ENCODE assay signal across 8 cellular contexts in the genomic region with DNA sequence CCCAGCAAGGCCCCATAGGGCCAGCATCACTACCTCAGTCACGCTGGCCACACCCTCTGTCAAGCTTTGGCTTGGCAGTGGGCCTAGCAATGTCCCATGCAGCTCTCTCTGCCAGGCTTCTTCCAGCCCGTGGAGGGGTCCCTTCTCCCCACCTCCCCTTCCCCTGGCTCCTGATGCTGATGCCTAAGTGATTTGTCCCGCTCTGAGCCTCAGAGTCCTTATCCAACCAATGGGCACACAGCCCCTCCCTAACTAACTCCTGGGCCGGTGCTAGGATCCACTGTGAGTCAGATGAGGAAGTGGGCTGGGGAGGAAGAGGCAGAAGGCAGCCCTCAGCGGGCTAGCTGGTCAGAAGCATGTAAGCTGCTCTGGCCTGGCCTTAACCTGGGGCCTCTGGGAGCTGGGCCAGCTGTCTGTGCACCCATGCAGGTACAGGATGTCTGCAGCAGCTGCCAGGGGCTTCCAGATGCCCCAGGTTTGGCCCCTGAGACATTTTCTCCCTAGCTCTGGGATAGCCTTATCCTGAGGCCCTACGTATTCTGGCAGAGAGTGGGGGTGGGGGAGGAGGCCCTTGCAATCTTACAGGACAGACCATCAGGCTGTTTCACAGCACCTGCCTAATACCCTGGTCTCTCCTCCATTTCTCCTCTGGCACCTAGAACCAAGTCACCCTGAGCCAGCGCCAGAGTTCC. TPM values are rescaled to one million over a fixed set of nuclear protein-coding genes. Genes with fewer than 3 reads are reported as not detected.
A peak's percentile ranks its signal among the peaks of the same experiment; 100 is the strongest.
DNase-seq lines count a peak whose midpoint lies in the region; ATAC-seq and TF ChIP-seq lines count a peak whose summit lies in the region.

No MANE protein-coding gene starts in this region.

- H3K27me3 ChIP-seq in SK-N-SH (ENCODE audit: insufficient read depth), result no peaks in the 10 kb centered on the region
- no peaks in the 10 kb centered on the region for H3K27me3 ChIP-seq in mononuclear cell (ENCODE audit: insufficient read depth, low read length)
- no peaks in the 10 kb centered on the region for H3K27me3 ChIP-seq in uterus

- peak overlapping the region; percentile 80 for H3K27ac Mint-ChIP-seq in endothelial cell (ENCODE audit: unreplicated experiment)

- peak overlapping the region; percentile 56; the same call in 1 of the 2 replicates for H2AFZ ChIP-seq in SK-N-SH (ENCODE audit: low read depth)

- TF ChIP-seq EP300 in SK-N-SH (IDR thresholded peaks at IDR 0.05; ENCODE audit: borderline replicate concordance in 1 of 2, low read depth in 1 of 2, low read length in 1 of 2), result no peak

- H3K27ac ChIP-seq in SK-N-SH (ENCODE audit: low read depth in 2 of 2, low read length in 1 of 2) (peak overlapping the region; percentile 83 to 84), uterus (peak overlapping the region; percentile 98 to 99)

- 22% methylated on average over 4 of the region's 7 CpGs for WGBS in SK-N-SH (ENCODE audit: low lambda C conversion rate)

- peaks cover 22% of the 10 kb centered on the region for H3K27me3 Mint-ChIP-seq in endothelial cell (ENCODE audit: unreplicated experiment)

- H3K4me1 ChIP-seq in SK-N-SH (ENCODE audit: control insufficient read depth in 1 of 2, insufficient read depth in 2 of 2, low read depth in 1 of 2, low read length in 1 of 2) (peaks cover 24 to 42% of the 10 kb centered on the region in 2 experiments), mononuclear cell (ENCODE audit: insufficient read depth, low read length) (peaks cover 50% of the 10 kb centered on the region), uterus (peaks cover 3 to 21% of the 10 kb centered on the region in 2 donors)

- ATAC-seq in GM18511 (IDR thresholded peaks at IDR 0.05; ENCODE audit: unreplicated experiment) (peak; percentile 82), HG03196 (IDR thresholded peaks at IDR 0.05; ENCODE audit: unreplicated experiment) (peak; percentile 54)

- peaks cover 12% of the 10 kb centered on the region for H3K36me3 Mint-ChIP-seq in endothelial cell (ENCODE audit: low read depth, unreplicated experiment)

- TF ChIP-seq POLR2A in uterus (IDR thresholded peaks at IDR 0.05), result peak; percentile 54 to 65

- TF ChIP-seq CTCF in AG09309 (IDR thresholded peaks at IDR 0.05; ENCODE audit: control insufficient read depth, insufficient read depth, low read depth, low read length, missing control alignments) (no peak), SK-N-SH (IDR thresholded peaks at IDR 0.05) (no peak), endothelial cell (IDR thresholded peaks at IDR 0.05; ENCODE audit: unreplicated experiment) (no peak), uterus (IDR thresholded peaks at IDR 0.05) (peak in 1 of 4 experiments; percentile 11)

- peaks cover 8% of the 10 kb centered on the region; the same call in 1 of the 2 replicates for H4K20me1 ChIP-seq in SK-N-SH (ENCODE audit: insufficient read depth)

- H3K9ac ChIP-seq in SK-N-SH, result peak overlapping the region; percentile 85; the same call in 1 of the 2 replicates

- H3K36me3 ChIP-seq in SK-N-SH (replicated peaks in 1 of 2; ENCODE audit: control insufficient read depth in 1 of 2, insufficient read depth in 2 of 2, low read length in 1 of 2), result peaks cover 9 to 18% of the 10 kb centered on the region in 2 experiments
- H3K36me3 ChIP-seq in uterus, result no peaks in the 10 kb centered on the region

- H3K9me2 ChIP-seq in SK-N-SH, result no peaks in the 10 kb centered on the region

- H3K9me3 ChIP-seq in SK-N-SH (no peaks in the 10 kb centered on the region), mononuclear cell (ENCODE audit: low read depth, low read length) (no peaks in the 10 kb centered on the region), uterus (no peaks in the 10 kb centered on the region)

- peaks cover 29% of the 10 kb centered on the region for H3K4me1 Mint-ChIP-seq in endothelial cell (ENCODE audit: unreplicated experiment)

- H3K9me3 Mint-ChIP-seq in endothelial cell (ENCODE audit: unreplicated experiment), result no peaks in the 10 kb centered on the region

- H3K79me2 ChIP-seq in SK-N-SH (ENCODE audit: insufficient read depth), result peaks cover 60% of the 10 kb centered on the region

- POLR2A ChIA-PET in SK-N-SH (lab: Yijun Ruan, JAX), result interaction anchor here (1.5 kb wide), 1 partner anchor 52 kb away, joined by 3 read pairs; the partner anchor contains the start of gene NKTR

- H3K4me3 Mint-ChIP-seq in endothelial cell (ENCODE audit: unreplicated experiment), result peak overlapping the region; percentile 89

- TF ChIP-seq RAD21 in SK-N-SH (IDR thresholded peaks at IDR 0.05; ENCODE audit: low read length), result no peak

- CTCF ChIA-PET in SK-N-SH (lab: Yijun Ruan, JAX), result interaction anchor here (0.7 to 2.7 kb wide), 7 partner anchors 16 to 179 kb away, joined by 3 to 12 read pairs (median 4); partner anchors contain the start of gene SEC22C

- DNase-seq in AG09309 (ENCODE audit: low read depth), result no peak
- DNase-seq in SK-N-SH, result peak; percentile 27
- DNase-seq in endothelial cell (ENCODE audit: low spot score), result no peak
- peak; percentile 63 to 67 for DNase-seq in uterus
- DNase-seq in activated gamma-delta T cell (lab: John Stamatoyannopoulos, UW), result no peak

- H3K4me2 ChIP-seq in SK-N-SH, result peak overlapping the region; percentile 79

- peak overlapping the region; percentile 89 for H3K4me3 ChIP-seq in AG09309 (ENCODE audit: control insufficient read depth, low read depth, low read length)
- H3K4me3 ChIP-seq in SK-N-SH (ENCODE audit: low read depth in 2 of 2, low read length in 1 of 2), result peak overlapping the region; percentile 79 to 91
- peak overlapping the region; percentile 56 for H3K4me3 ChIP-seq in mononuclear cell (ENCODE audit: low read length)
- H3K4me3 ChIP-seq in uterus, result peak overlapping the region; percentile 87 to 88

- intact Hi-C loops in uterus (cut with DNase I; ENCODE audit: low total_unique reads), result loop anchor here (10.0 kb wide), 1 partner anchor 48 kb away; the partner anchor contains the start of gene NKTR

- H3F3A ChIP-seq in SK-N-SH (replicated peaks; ENCODE audit: insufficient read depth), result peaks cover 31% of the 10 kb centered on the region

TF ChIP-seq in SK-N-SH, 30 proteins besides CTCF, POLR2A, EP300 and RAD21 (continues in another document):
- TF ChIP-seq USF1 (IDR thresholded peaks at IDR 0.05; ENCODE audit: borderline replicate concordance, low read depth) (no peak), POLR2AphosphoS5 (IDR thresholded peaks at IDR 0.05; ENCODE audit: low read depth, low read length) (peak; percentile 92), ELF1 (IDR thresholded peaks at IDR 0.05) (peak; percentile 87), TAF1 (IDR thresholded peaks at IDR 0.05; ENCODE audit: borderline replicate concordance, low read depth, low read length) (peak; percentile 67; the same call in 1 of the 2 replicates), CHD2 (IDR thresholded peaks at IDR 0.05; ENCODE audit: low read length, partially characterized antibody) (no peak), JUND (IDR thresholded peaks at IDR 0.05) (peak; percentile 51), MEF2A (IDR thresholded peaks at IDR 0.05; ENCODE audit: borderline replicate concordance, low read depth) (no peak), SIN3A (IDR thresholded peaks at IDR 0.05; ENCODE audit: borderline replicate concordance, low read depth, low read length) (peak; percentile 23; the same call in 1 of the 2 replicates), ZBTB33 (IDR thresholded peaks at IDR 0.05; ENCODE audit: borderline replicate concordance, low read depth) (no peak), FOXJ3 (CRISPR knock-in tag; IDR thresholded peaks at IDR 0.05) (no peak), GABPA (IDR thresholded peaks at IDR 0.05; ENCODE audit: low read depth) (no peak)

RNA-seq across cellular contexts. Expression of gene ZBTB47, which starts 0.7 kb away (rescaled TPM):
- 9.9 and 13.0 TPM in 2 replicates for polyA plus RNA-seq in SK-N-SH (2012; rRNA removed)
- 4.3 and 7.4 TPM in 2 replicates for polyA plus RNA-seq in SK-N-SH (2012; cell fraction: cytosol; rRNA removed)
- polyA plus RNA-seq in SK-N-SH (2012; cell fraction: nucleus; rRNA removed), result 18.6 and 21.5 TPM in 2 replicates
- total RNA-seq in endothelial cell (ENCODE audit: unreplicated experiment), result 20.5 TPM
- total RNA-seq in mononuclear cell, result 2.4 TPM
- total RNA-seq in uterus, result 10 to 100 TPM; 29.1 to 44.7 (median 32.1) TPM

RNA-seq across cellular contexts. Expression of gene KLHL40, which starts 32.6 kb away (rescaled TPM):
- polyA plus RNA-seq in SK-N-SH (2012; rRNA removed), result not detected in 2 replicates
- not detected in 2 replicates for polyA plus RNA-seq in SK-N-SH (2012; cell fraction: cytosol; rRNA removed)
- not detected in 2 replicates for polyA plus RNA-seq in SK-N-SH (2012; cell fraction: nucleus; rRNA removed)
- total RNA-seq in endothelial cell (ENCODE audit: unreplicated experiment), result not detected
- not detected for total RNA-seq in mononuclear cell
- total RNA-seq in uterus, result not detected

RNA-seq across cellular contexts. Expression of gene HHATL, which starts 49.8 kb away (rescaled TPM):
- not detected in 2 replicates for polyA plus RNA-seq in SK-N-SH (2012; rRNA removed)
- polyA plus RNA-seq in SK-N-SH (2012; cell fraction: cytosol; rRNA removed), result not detected in 2 replicates
- 0.09 TPM in 1 of 2 replicates, not detected in the other for polyA plus RNA-seq in SK-N-SH (2012; cell fraction: nucleus; rRNA removed)
- not detected for total RNA-seq in endothelial cell (ENCODE audit: unreplicated experiment)
- not detected for total RNA-seq in mononuclear cell
- 1 to 10 TPM in 1 of 4 donors, under 1 TPM in 1, not detected in 2; 0.62 to 1.3 TPM for total RNA-seq in uterus

RNA-seq across cellular contexts. Expression of gene NKTR, which starts 52.3 kb away (rescaled TPM):
- polyA plus RNA-seq in SK-N-SH (2012; rRNA removed), result 19.2 and 26.9 TPM in 2 replicates
- polyA plus RNA-seq in SK-N-SH (2012; cell fraction: cytosol; rRNA removed), result 8.1 and 8.3 TPM in 2 replicates
- 55.0 and 119 TPM in 2 replicates for polyA plus RNA-seq in SK-N-SH (2012; cell fraction: nucleus; rRNA removed)
- total RNA-seq in endothelial cell (ENCODE audit: unreplicated experiment) (118 TPM), mononuclear cell (324 TPM), uterus (100 to 1,000 TPM; 119 to 361 (median 164) TPM)

Comparison
In these comparisons a context has a peak if more than half of its experiments do, and no peak if none do; other contexts are left out.
1. DNase-seq: peak in SK-N-SH (single experiment) and uterus (2 of 2); none in AG09309 (single experiment), endothelial cell (single experiment) and activated gamma-delta T cell (single experiment).
2. Peak in every context shown above with its lines, with median percentiles within 50 percentile points of each other: H3K4me3 ChIP-seq.